20 cellular contexts compared by ENCODE assay signal in genomic region chr20:24768226-24768625, GRCh38.
DNase-seq lines count a peak whose midpoint lies in the region; TF ChIP-seq lines count a peak whose summit lies in the region.
"Had no signal": no experiment of that assay in that cellular context is flagged by ENCODE, and none has a peak within 500 bp of the region (broad histone marks: within the 10 kb centered on the region; RNA-seq: fewer than 3 reads in every experiment).

No MANE protein-coding gene starts in this region.

- H3K36me3 Mint-ChIP-seq in endodermal cell (ENCODE audit: low read depth): no peaks in the 10 kb centered on the region

- intact Hi-C loops in PC-9 (cut with micrococcal nuclease; ENCODE audit: unreplicated experiment): no loop called here

- peak; percentile 72 for DNase-seq in ELF-1 (ENCODE audit: low read depth, low spot score)
- DNase-seq in PC-9: peak in 1 of 2 experiments; percentile 41
- DNase-seq in endodermal cell: peak; percentile 63
- peak; percentile 83 for DNase-seq in osteoblast (ENCODE audit: insufficient read length, low spot score, missing footprints)
- DNase-seq in NCI-H82 (lab: John Stamatoyannopoulos, UW): no peak
- DNase-seq in stimulated activated CD4-positive, alpha-beta T cell treated with anti-CD3 and anti-CD28 coated beads, Interleukin-1b, Interleukin-23, amount 100 ng/mL, for 48 hours: no peak
- DNase-seq in NCI-H1930 (lab: John Stamatoyannopoulos, UW): no peak
- DNase-seq: activated CD4-positive, alpha-beta T cell treated with anti-CD3 and anti-CD28 coated beads for 48 hours; activated naive CD4-positive, alpha-beta T cell treated with anti-CD3 and anti-CD28 coated beads for 36 hours; aorta; colonic mucosa; foreskin keratinocyte; HCEC 1CT; NCI-H2029 treated with DMSO at 0.1 percent for 48 hours; NCI-H526; occipital lobe; OCI-M1 had no signal

- no peaks in the 10 kb centered on the region for H3K27me3 ChIP-seq in PC-9 (ENCODE audit: insufficient read depth, low read depth)
- no peaks in the 10 kb centered on the region for H3K27me3 ChIP-seq in endodermal cell (ENCODE audit: control insufficient read depth, insufficient read depth, low read length, poor library complexity, severe bottlenecking)
- H3K27me3 ChIP-seq in osteoblast (ENCODE audit: insufficient read depth, low read length): peaks cover 6% of the 10 kb centered on the region
- H3K27me3 ChIP-seq: colonic mucosa, right atrium auricular region had no signal

- no peaks in the 10 kb centered on the region for H3K36me3 ChIP-seq in PC-9 (ENCODE audit: low read depth)
- no peaks in the 10 kb centered on the region for H3K36me3 ChIP-seq in endodermal cell (ENCODE audit: control insufficient read depth, insufficient read depth, low read length)
- H3K36me3 ChIP-seq in osteoblast (ENCODE audit: insufficient read depth, low read length): no peaks in the 10 kb centered on the region
- H3K36me3 ChIP-seq: colonic mucosa, right atrium auricular region, stomach had no signal

- no peak overlapping the region for H3K9ac ChIP-seq in endodermal cell (ENCODE audit: extremely low read depth, low read length, poor library complexity, severe bottlenecking)
- H3K9ac ChIP-seq: SK-N-SH had no signal

- no peak overlapping the region for H3K27ac ChIP-seq in PC-9
- H3K27ac ChIP-seq in endodermal cell (ENCODE audit: low read depth, low read length): no peak overlapping the region
- no peak overlapping the region for H3K27ac ChIP-seq in osteoblast (ENCODE audit: low read depth, low read length)
- H3K27ac ChIP-seq: colonic mucosa, foreskin keratinocyte, right atrium auricular region, stomach had no signal

- CTCF ChIA-PET in PC-9 (lab: Charles Lee): no interaction called here

- peaks cover 23% of the 10 kb centered on the region for H3K4me1 ChIP-seq in PC-9 (replicated peaks; ENCODE audit: insufficient read depth)
- no peaks in the 10 kb centered on the region for H3K4me1 ChIP-seq in endodermal cell (ENCODE audit: control insufficient read depth, insufficient read depth, low read length)
- H3K4me1 ChIP-seq in osteoblast (ENCODE audit: insufficient read depth, low read length): peaks cover 7% of the 10 kb centered on the region
- H3K4me1 ChIP-seq: colonic mucosa, foreskin keratinocyte, right atrium auricular region, stomach had no signal

- H3K9me3 Mint-ChIP-seq in endodermal cell: no peaks in the 10 kb centered on the region
- H3K9me3 Mint-ChIP-seq: activated naive CD4-positive, alpha-beta T cell treated with anti-CD3 and anti-CD28 coated beads for 36 hours had no signal

- no peaks in the 10 kb centered on the region for H3K9me3 ChIP-seq in PC-9 (ENCODE audit: insufficient read depth, low read depth)
- H3K9me3 ChIP-seq in endodermal cell (ENCODE audit: control insufficient read depth, low read length): no peaks in the 10 kb centered on the region
- H3K9me3 ChIP-seq in osteoblast (ENCODE audit: low read depth, low read length): no peaks in the 10 kb centered on the region
- H3K9me3 ChIP-seq: colonic mucosa, right atrium auricular region, SK-N-SH, stomach had no signal

- no peak overlapping the region for H3K4me3 ChIP-seq in PC-9
- no peak overlapping the region for H3K4me3 ChIP-seq in endodermal cell (ENCODE audit: low read length)
- H3K4me3 ChIP-seq in osteoblast (ENCODE audit: insufficient read depth, low read length): no peak overlapping the region
- H3K4me3 ChIP-seq: colonic mucosa, right atrium auricular region, stomach had no signal

- peak overlapping the region; percentile 3; the same call in 1 of the 2 replicates for H3K4me2 ChIP-seq in PC-9
- no peak overlapping the region for H3K4me2 ChIP-seq in osteoblast (ENCODE audit: insufficient read depth, low read length)
- H3K4me2 ChIP-seq: SK-N-SH had no signal

- H3K27ac Mint-ChIP-seq in endodermal cell: no peak overlapping the region
- H3K27ac Mint-ChIP-seq: activated naive CD4-positive, alpha-beta T cell treated with anti-CD3 and anti-CD28 coated beads for 36 hours had no signal

- H3K27me3 Mint-ChIP-seq in endodermal cell (ENCODE audit: insufficient read depth): peaks cover 6% of the 10 kb centered on the region

- H3K4me3 Mint-ChIP-seq in endodermal cell: no peak overlapping the region
- H3K4me3 Mint-ChIP-seq: activated naive CD4-positive, alpha-beta T cell treated with anti-CD3 and anti-CD28 coated beads for 36 hours had no signal

- WGBS in endodermal cell (ENCODE audit: insufficient coverage in 1 of 2, insufficient read length in 1 of 2), 2 experiments: 36 to 71% methylated on average over 1 to 3 of the region's 3 CpGs

- H3K4me1 Mint-ChIP-seq in endodermal cell: peaks cover 10% of the 10 kb centered on the region

- peaks cover 15% of the 10 kb centered on the region; the same call in 1 of the 2 replicates for H3F3A ChIP-seq in PC-9 (ENCODE audit: insufficient read depth, low read depth)

- no peaks in the 10 kb centered on the region for H4K20me1 ChIP-seq in PC-9 (ENCODE audit: insufficient read depth)
- no peaks in the 10 kb centered on the region for H4K20me1 ChIP-seq in osteoblast (ENCODE audit: insufficient read depth, low read length)

- POLR2A ChIA-PET in PC-9 (lab: Charles Lee; ENCODE audit: unreplicated experiment): no interaction called here

- BruUV-seq in PC-9 (replicated peaks; lab: Mats Ljungman, UMichigan): no TSS peak

- H3K79me2 ChIP-seq in PC-9 (ENCODE audit: low read depth): no peaks in the 10 kb centered on the region
- no peaks in the 10 kb centered on the region for H3K79me2 ChIP-seq in osteoblast (ENCODE audit: insufficient read depth, low read length)

- no peaks in the 10 kb centered on the region for H3K9me2 ChIP-seq in PC-9 (ENCODE audit: insufficient read depth)
- H3K9me2 ChIP-seq: SK-N-SH had no signal

- TF ChIP-seq CTCF in PC-9 (conservative IDR thresholded peaks at IDR 0.05): no peak
- no peak for TF ChIP-seq CTCF in endodermal cell (conservative IDR thresholded peaks at IDR 0.05)
- no peak for TF ChIP-seq CTCF in osteoblast (IDR thresholded peaks at IDR 0.05; ENCODE audit: extremely low read depth, low read depth, low read length)

- H2AFZ ChIP-seq in PC-9 (no peak overlapping the region), osteoblast (ENCODE audit: low read length) (no peak overlapping the region)

Comparison
In these comparisons a context has a peak if more than half of its experiments do, and no peak if none do; other contexts are left out.
1. DNase-seq: peak in ELF-1 (single experiment), endodermal cell (single experiment) and osteoblast (single experiment); none in NCI-H82 (single experiment), stimulated activated CD4-positive, alpha-beta T cell treated with anti-CD3 and anti-CD28 coated beads, Interleukin-1b, Interleukin-23, amount 100 ng/mL, for 48 hours (single experiment) and NCI-H1930 (0 of 2).